ENCODE assay signal across 33 cellular contexts in genomic region chr15:49560045-49560444, GRCh38.
A peak's percentile ranks its signal among the peaks of the same experiment; 100 is the strongest.
DNase-seq lines count a peak whose midpoint lies in the region; ATAC-seq, FAIRE-seq and TF ChIP-seq lines count a peak whose summit lies in the region.
"Had no signal": no experiment of that assay in that cellular context is flagged by ENCODE, and none has a peak within 500 bp of the region (broad histone marks: within the 10 kb centered on the region; RNA-seq: fewer than 3 reads in every experiment).

No MANE protein-coding gene starts in this region.

- intact Hi-C loops in K562 (cut with micrococcal nuclease) = no loop called here

- no peak for TF ChIP-seq RAD21 in K562 (CRISPR knock-in tag; conservative IDR thresholded peaks at IDR 0.05 in 1 of 2, IDR thresholded peaks at IDR 0.05 in 1 of 2)

- H3K4me1 ChIP-seq in K562 (replicated peaks in 1 of 2; ENCODE audit: control insufficient read depth in 2 of 2, insufficient read depth in 2 of 2, low read length in 2 of 2) = no peaks in the 10 kb centered on the region
- no peaks in the 10 kb centered on the region for H3K4me1 ChIP-seq in osteoblast (ENCODE audit: insufficient read depth, low read length)
- H3K4me1 ChIP-seq: A549; BE2C; BLaER1; BLaER1 treated with 17β-estradiol and CSF1 and Interleukin-3, amounts not matched to agents 10 nM and 100 nM; Caco-2 had no signal

- CTCF ChIA-PET in K562 (lab: Yijun Ruan, JAX; ENCODE audit: low intra/inter-chr PET ratio) = no interaction called here

- POLR2A ChIA-PET in K562 (lab: Yijun Ruan, JAX) = no interaction called here

- no peaks in the 10 kb centered on the region for H4K20me1 ChIP-seq in K562 (replicated peaks; ENCODE audit: control insufficient read depth, insufficient read depth, low read length)
- H4K20me1 ChIP-seq in osteoblast (ENCODE audit: insufficient read depth, low read length) = no peaks in the 10 kb centered on the region
- H4K20me1 ChIP-seq: BLaER1; BLaER1 treated with 17β-estradiol and CSF1 and Interleukin-3, amounts not matched to agents 10 nM and 100 nM had no signal

- no peak overlapping the region for H3K4me3 ChIP-seq in K562
- no peak overlapping the region for H3K4me3 ChIP-seq in osteoblast (ENCODE audit: insufficient read depth, low read length)
- H3K4me3 ChIP-seq: A549; BLaER1; BLaER1 treated with 17β-estradiol and CSF1 and Interleukin-3, amounts not matched to agents 10 nM and 100 nM had no signal

- no peak for TF ChIP-seq POLR2A in K562 (conservative IDR thresholded peaks at IDR 0.05)

- no TSS peak for BruUV-seq in K562 (replicated peaks; lab: Mats Ljungman, UMichigan)

- ATAC-seq in K562 = no peak
- no peak for ATAC-seq in HG03432 (IDR thresholded peaks at IDR 0.05; ENCODE audit: unreplicated experiment)
- no peak for ATAC-seq in GM21786 (IDR thresholded peaks at IDR 0.05; ENCODE audit: unreplicated experiment)
- ATAC-seq: A549; CD8-positive, alpha-beta T cell had no signal

- no peaks in the 10 kb centered on the region for H3K79me2 ChIP-seq in K562 (ENCODE audit: control insufficient read depth, insufficient read depth, low read length)
- H3K79me2 ChIP-seq in osteoblast (ENCODE audit: insufficient read depth, low read length) = no peaks in the 10 kb centered on the region

- H3K4me2 ChIP-seq in K562 (ENCODE audit: insufficient read depth, low read length) (no peak overlapping the region), osteoblast (ENCODE audit: insufficient read depth, low read length) (no peak overlapping the region)
- H3K4me2 ChIP-seq: A549; BLaER1; BLaER1 treated with 17β-estradiol and CSF1 and Interleukin-3, amounts not matched to agents 10 nM and 100 nM had no signal

- H2AFZ ChIP-seq in K562 (ENCODE audit: low read depth, low read length) = no peak overlapping the region
- H2AFZ ChIP-seq in osteoblast (ENCODE audit: low read length) = no peak overlapping the region

- TF ChIP-seq EP300 in K562 (IDR thresholded peaks at IDR 0.05; ENCODE audit: low read length) = no peak

- H3K36me3 ChIP-seq in K562 (ENCODE audit: control insufficient read depth, insufficient read depth, low read length) = no peaks in the 10 kb centered on the region
- H3K36me3 ChIP-seq in osteoblast (ENCODE audit: insufficient read depth, low read length) = no peaks in the 10 kb centered on the region
- H3K36me3 ChIP-seq: BE2C; BLaER1; BLaER1 treated with 17β-estradiol and CSF1 and Interleukin-3, amounts not matched to agents 10 nM and 100 nM had no signal

- H3K9me3 ChIP-seq in K562 (replicated peaks; ENCODE audit: control insufficient read depth, insufficient read depth, low read depth, low read length) (no peaks in the 10 kb centered on the region), osteoblast (ENCODE audit: low read depth, low read length) (no peaks in the 10 kb centered on the region)
- H3K9me3 ChIP-seq: BE2C had no signal

- no peaks in the 10 kb centered on the region for H3K9me1 ChIP-seq in K562 (ENCODE audit: control insufficient read depth, insufficient read depth, low read length)

- no peak for TF ChIP-seq CTCF in K562 (IDR thresholded peaks at IDR 0.05 in 2 of 3, conservative IDR thresholded peaks at IDR 0.05 in 1 of 3; ENCODE audit: insufficient read depth in 2 of 3, low read depth in 1 of 3, low read length in 3 of 3)
- TF ChIP-seq CTCF in osteoblast (IDR thresholded peaks at IDR 0.05; ENCODE audit: extremely low read depth, low read depth, low read length) = no peak

- no peaks in the 10 kb centered on the region for H3K27me3 ChIP-seq in K562 (ENCODE audit: control insufficient read depth in 2 of 2, insufficient read depth in 2 of 2, low read length in 2 of 2)
- no peaks in the 10 kb centered on the region for H3K27me3 ChIP-seq in osteoblast (ENCODE audit: insufficient read depth, low read length)
- H3K27me3 ChIP-seq: BE2C; BLaER1; BLaER1 treated with 17β-estradiol and CSF1 and Interleukin-3, amounts not matched to agents 10 nM and 100 nM had no signal

- FAIRE-seq in K562 (lab: Jason Lieb, UNC) = no peak
- FAIRE-seq: A204.1, A549, D721Med had no signal

- H3K27ac ChIP-seq in K562 (ENCODE audit: extremely low read depth, low read depth, low read length) = no peak overlapping the region
- no peak overlapping the region for H3K27ac ChIP-seq in osteoblast (ENCODE audit: low read depth, low read length)
- H3K27ac ChIP-seq: 22Rv1; A549; BLaER1; BLaER1 treated with 17β-estradiol and CSF1 and Interleukin-3, amounts not matched to agents 10 nM and 100 nM; C4-2B had no signal

- H3K9ac ChIP-seq in K562 (ENCODE audit: insufficient read depth in 1 of 2, low read depth in 2 of 2, low read length in 2 of 2) = no peak overlapping the region
- H3K9ac ChIP-seq: BLaER1; BLaER1 treated with 17β-estradiol and CSF1 and Interleukin-3, amounts not matched to agents 10 nM and 100 nM had no signal

- peak; percentile 33 for DNase-seq in MV-4-11 (lab: John Stamatoyannopoulos, UW)
- DNase-seq in OCI-M1 (lab: John Stamatoyannopoulos, UW) = peak; percentile 11
- no peak for DNase-seq in K562 (ENCODE audit: extremely low read depth in 1 of 4, low spot score in 3 of 4)
- no peak for DNase-seq in osteoblast (ENCODE audit: insufficient read length, low spot score, missing footprints)
- DNase-seq: 8988T; ACHN; AML-193; BE2C; C1 segment of cervical spinal cord; Caco-2; Calu3; CD4-positive, alpha-beta memory T cell; CD4-positive, alpha-beta T cell; CD4-positive, CD25-positive, alpha-beta regulatory T cell; CD8-positive, alpha-beta memory T cell; CD8-positive, alpha-beta T cell; COR-L47; DMS 273 treated with DMSO at 0.1 percent for 48 hours; DMS153; DMS53; DMS79; DMS79 treated with DMSO at 0.1 percent for 48 hours; DND-41; EL had no signal

- in situ Hi-C loops in K562 (cut with MboI) = no loop called here

TF ChIP-seq in K562, 482 proteins besides CTCF, POLR2A, EP300 and RAD21 (continues in another document):
- no peak for TF ChIP-seq IRF2 (CRISPR knock-in tag; IDR thresholded peaks at IDR 0.05)
- peak; percentile 83 for TF ChIP-seq TRIM28 (IDR thresholded peaks at IDR 0.05)
- TF ChIP-seq ZNF444 (CRISPR knock-in tag; IDR thresholded peaks at IDR 0.05) = no peak
- no peak for TF ChIP-seq ZNF639 (CRISPR knock-in tag; conservative IDR thresholded peaks at IDR 0.05 in 1 of 2, IDR thresholded peaks at IDR 0.05 in 1 of 2)
- TF ChIP-seq, protein P1, sequence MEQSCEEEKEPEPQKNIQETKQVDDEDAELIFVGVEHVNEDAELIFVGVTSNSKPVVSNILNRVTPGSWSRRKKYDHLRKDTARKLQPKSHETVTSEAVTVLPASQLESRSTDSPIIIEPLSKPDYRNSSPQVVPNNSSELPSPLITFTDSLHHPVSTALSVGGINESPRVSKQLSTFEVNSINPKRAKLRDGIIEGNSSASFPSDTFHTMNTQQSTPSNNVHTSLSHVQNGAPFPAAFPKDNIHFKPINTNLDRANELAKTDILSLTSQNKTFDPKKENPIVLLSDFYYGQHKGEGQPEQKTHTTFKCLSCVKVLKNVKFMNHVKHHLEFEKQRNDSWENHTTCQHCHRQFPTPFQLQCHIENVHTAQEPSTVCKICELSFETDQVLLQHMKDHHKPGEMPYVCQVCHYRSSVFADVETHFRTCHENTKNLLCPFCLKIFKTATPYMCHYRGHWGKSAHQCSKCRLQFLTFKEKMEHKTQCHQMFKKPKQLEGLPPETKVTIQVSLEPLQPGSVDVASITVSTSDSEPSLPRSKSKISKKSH (CRISPR knock-in tag; IDR thresholded peaks at IDR 0.05) = no peak
- 0 out of 2 replicates have a peak, but pooled peaks have one; percentile 22 for TF ChIP-seq SMAD4 (CRISPR knock-in tag; conservative IDR thresholded peaks at IDR 0.05)
- TF ChIP-seq ZNF583 (CRISPR knock-in tag; IDR thresholded peaks at IDR 0.05) = peak; percentile 97
- TF ChIP-seq TRIM24 (IDR thresholded peaks at IDR 0.05) = peak in 1 of 2 experiments; percentile 39; a peak in 1 of 4 replicates
- no peak for TF ChIP-seq SP1 (CRISPR knock-in tag; IDR thresholded peaks at IDR 0.05)
- TF ChIP-seq, protein P2, sequence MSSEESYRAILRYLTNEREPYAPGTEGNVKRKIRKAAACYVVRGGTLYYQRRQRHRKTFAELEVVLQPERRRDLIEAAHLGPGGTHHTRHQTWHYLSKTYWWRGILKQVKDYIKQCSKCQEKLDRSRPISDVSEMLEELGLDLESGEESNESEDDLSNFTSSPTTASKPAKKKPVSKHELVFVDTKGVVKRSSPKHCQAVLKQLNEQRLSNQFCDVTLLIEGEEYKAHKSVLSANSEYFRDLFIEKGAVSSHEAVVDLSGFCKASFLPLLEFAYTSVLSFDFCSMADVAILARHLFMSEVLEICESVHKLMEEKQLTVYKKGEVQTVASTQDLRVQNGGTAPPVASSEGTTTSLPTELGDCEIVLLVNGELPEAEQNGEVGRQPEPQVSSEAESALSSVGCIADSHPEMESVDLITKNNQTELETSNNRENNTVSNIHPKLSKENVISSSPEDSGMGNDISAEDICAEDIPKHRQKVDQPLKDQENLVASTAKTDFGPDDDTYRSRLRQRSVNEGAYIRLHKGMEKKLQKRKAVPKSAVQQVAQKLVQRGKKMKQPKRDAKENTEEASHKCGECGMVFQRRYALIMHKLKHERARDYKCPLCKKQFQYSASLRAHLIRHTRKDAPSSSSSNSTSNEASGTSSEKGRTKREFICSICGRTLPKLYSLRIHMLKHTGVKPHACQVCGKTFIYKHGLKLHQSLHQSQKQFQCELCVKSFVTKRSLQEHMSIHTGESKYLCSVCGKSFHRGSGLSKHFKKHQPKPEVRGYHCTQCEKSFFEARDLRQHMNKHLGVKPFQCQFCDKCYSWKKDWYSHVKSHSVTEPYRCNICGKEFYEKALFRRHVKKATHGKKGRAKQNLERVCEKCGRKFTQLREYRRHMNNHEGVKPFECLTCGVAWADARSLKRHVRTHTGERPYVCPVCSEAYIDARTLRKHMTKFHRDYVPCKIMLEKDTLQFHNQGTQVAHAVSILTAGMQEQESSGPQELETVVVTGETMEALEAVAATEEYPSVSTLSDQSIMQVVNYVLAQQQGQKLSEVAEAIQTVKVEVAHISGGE (CRISPR knock-in tag; IDR thresholded peaks at IDR 0.05) = no peak
- no peak for TF ChIP-seq RBM22 (IDR thresholded peaks at IDR 0.05; ENCODE audit: low read depth, low read length, poor library complexity, severe bottlenecking)

Comparison
In these comparisons a context has a peak if more than half of its experiments do, and no peak if none do; other contexts are left out.
1. DNase-seq: peak in MV-4-11 (single experiment) and OCI-M1 (single experiment); none in K562 (0 of 4) and osteoblast (single experiment).